21 cellular contexts compared by ENCODE assay signal in the genomic region with DNA sequence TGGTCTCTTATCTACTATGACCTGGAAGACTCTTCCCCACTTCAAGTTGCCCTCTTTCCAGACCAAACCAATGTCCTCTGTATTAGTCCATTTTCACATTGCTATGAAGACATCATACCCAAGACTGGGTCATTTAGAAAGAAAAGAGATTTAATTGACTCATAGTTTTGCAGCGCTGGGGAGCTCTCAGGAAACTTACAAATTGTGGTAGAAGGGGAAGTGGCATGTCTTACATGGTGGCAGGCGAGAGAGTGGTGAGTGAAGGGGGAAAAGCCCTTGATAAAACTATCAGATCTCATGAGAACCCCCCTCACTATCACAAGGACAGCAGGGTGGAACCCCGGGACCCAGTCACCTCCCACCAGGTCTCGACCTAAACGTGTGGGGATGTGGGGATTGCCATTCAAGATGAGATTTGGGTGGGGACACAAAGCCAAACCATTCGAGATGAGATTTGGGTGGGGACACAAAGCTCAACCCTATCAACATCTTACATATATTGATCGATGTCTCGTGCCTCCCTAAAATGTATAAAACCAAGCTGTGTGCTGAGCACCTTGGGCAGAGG. TPM values are rescaled to one million over a fixed set of nuclear protein-coding genes. Genes with fewer than 3 reads are reported as not detected.
DNase-seq lines count a peak whose midpoint lies in the region; ATAC-seq, FAIRE-seq and TF ChIP-seq lines count a peak whose summit lies in the region.
"Had no signal": no experiment of that assay in that cellular context is flagged by ENCODE, and none has a peak within 500 bp of the region (broad histone marks: within the 10 kb centered on the region; RNA-seq: fewer than 3 reads in every experiment).

No MANE protein-coding gene starts in this region.

- H3K9me3 ChIP-seq in GM12878 (replicated peaks; ENCODE audit: control insufficient read depth, insufficient read depth, low read length): peaks cover 6% of the 10 kb centered on the region; the same call in 2 of the 3 replicates
- H3K9me3 ChIP-seq in spleen: peaks cover 0 to 8% (median 2%) of the 10 kb centered on the region in 8 donors

- TF ChIP-seq RAD21 in GM12878 (IDR thresholded peaks at IDR 0.05; ENCODE audit: insufficient read depth, low read depth, low read length): no peak

- intact Hi-C loops in GM12878 (cut with micrococcal nuclease; ENCODE audit: unreplicated experiment): no loop called here
- intact Hi-C loops in spleen (cut with DNase I; ENCODE audit: low total_unique reads): no loop called here

- 38% methylated on average over 8 of the region's 8 CpGs for WGBS in GM12878 (ENCODE audit: insufficient coverage, insufficient replicate concordance, low lambda C conversion rate, missing lambda C conversion rate)
- 66 to 82% (median 72%) methylated on average over 8 of the region's 8 CpGs for WGBS in spleen, 5 donors

- H4K20me1 ChIP-seq in GM12878 (ENCODE audit: control insufficient read depth, insufficient read depth): no peaks in the 10 kb centered on the region

- no peak for ATAC-seq in GM12878
- no peak for ATAC-seq in GM18867 (IDR thresholded peaks at IDR 0.05; ENCODE audit: unreplicated experiment)
- ATAC-seq: HCT116, Panc1, SK-N-SH treated with all-trans-retinoic acid at 6 μM for 48 hours had no signal

- POLR2A ChIA-PET in GM12878 (lab: Charles Lee): no interaction called here

- CTCF ChIA-PET in GM12878 (lab: Yijun Ruan, JAX): no interaction called here

- H3K4me1 ChIP-seq in GM12878 (ENCODE audit: control insufficient read depth, insufficient read depth, low read length) (peaks cover 12% of the 10 kb centered on the region), spleen (peaks cover 0 to 30% (median 8%) of the 10 kb centered on the region in 6 donors)

- H3K9ac ChIP-seq in GM12878 (ENCODE audit: control insufficient read depth, insufficient read depth, low read length): no peak overlapping the region

- SMC1A ChIA-PET in GM12878 (lab: Charles Lee; ENCODE audit: uncharacterized antibody, unreplicated experiment): interaction anchor here (1.4 kb wide), 1 partner anchor 14 kb away, joined by 5 read pairs; no protein-coding TSS in a partner anchor

- TF ChIP-seq CTCF in GM12878 (IDR thresholded peaks at IDR 0.05 in 2 of 3, conservative IDR thresholded peaks at IDR 0.05 in 1 of 3; ENCODE audit: control insufficient read depth in 2 of 3, extremely low read depth in 1 of 3, insufficient read depth in 1 of 3, low read depth in 3 of 3, low read length in 3 of 3): no peak
- no peak for TF ChIP-seq CTCF in spleen (IDR thresholded peaks at IDR 0.05 in 8 of 11, conservative IDR thresholded peaks at IDR 0.05 in 3 of 11)

- no TSS peak for BruUV-seq in GM12878 (replicated peaks; lab: Mats Ljungman, UMichigan)

- no peak for FAIRE-seq in GM12878 (lab: Jason Lieb, UNC)

- no peak for TF ChIP-seq EP300 in GM12878 (IDR thresholded peaks at IDR 0.05; ENCODE audit: borderline replicate concordance in 1 of 2, control insufficient read depth in 1 of 2, low read depth in 2 of 2, low read length in 2 of 2)

- H3K27me3 ChIP-seq in GM12878 (replicated peaks in 1 of 2; ENCODE audit: control insufficient read depth in 2 of 2, insufficient read depth in 2 of 2, low read length in 1 of 2): no peaks in the 10 kb centered on the region
- peaks cover 0 to 5% (median 0%) of the 10 kb centered on the region in 7 donors for H3K27me3 ChIP-seq in spleen (replicated peaks in 1 of 7)

- no peak overlapping the region for H3K4me2 ChIP-seq in GM12878 (ENCODE audit: control insufficient read depth, insufficient read depth)

- H3K4me3 ChIP-seq in GM12878 (no peak overlapping the region), spleen (no peak overlapping the region)

- H3K79me2 ChIP-seq in GM12878 (ENCODE audit: control insufficient read depth, insufficient read depth, low read length): no peaks in the 10 kb centered on the region

- H2AFZ ChIP-seq in GM12878 (ENCODE audit: control insufficient read depth, low read depth, low read length): no peak overlapping the region

- RAD21 ChIA-PET in GM12878 (lab: Charles Lee; ENCODE audit: unreplicated experiment): no interaction called here

- TF ChIP-seq POLR2A in GM12878 (IDR thresholded peaks at IDR 0.05; ENCODE audit: low read depth, low read length): no peak
- TF ChIP-seq POLR2A in spleen (IDR thresholded peaks at IDR 0.05): no peak

- H3K36me3 ChIP-seq in GM12878 (ENCODE audit: control insufficient read depth in 2 of 2, insufficient read depth in 2 of 2, low read length in 1 of 2) (no peaks in the 10 kb centered on the region), spleen (no peaks in the 10 kb centered on the region)

- DNase-seq in NOMO-1 treated with DMSO at 0.1 percent for 48 hours (lab: John Stamatoyannopoulos, UW; ENCODE audit: unreplicated experiment) (peak; percentile 11), NOMO-1 treated with dmso at 0.1 percent for 144 hours (lab: John Stamatoyannopoulos, UW; ENCODE audit: unreplicated experiment) (no peak), MV-4-11 (lab: John Stamatoyannopoulos, UW) (peak; percentile 43), GM12878 (ENCODE audit: low read depth, low spot score) (no peak), spleen (peak; percentile 10), T1000 (lab: John Stamatoyannopoulos, UW) (no peak), RKO (ENCODE audit: low spot score) (no peak)
- DNase-seq: AML-193, DMS79 treated with DMSO at 0.1 percent for 48 hours, GOT3, NCI-H1048, NCI-H1436, NCI-H2029, NCI-H345, Right ventricle myocardium superior had no signal

- H3K27ac ChIP-seq in GM12878 (ENCODE audit: control insufficient read depth, insufficient read depth): no peak overlapping the region
- peak overlapping the region in 4 of 8 donors; percentile 39 to 54 (median 46) for H3K27ac ChIP-seq in spleen
- H3K27ac ChIP-seq: 22Rv1, C4-2B had no signal

- in situ Hi-C loops in GM12878 (cut with MboI): no loop called here

TF ChIP-seq in GM12878, 131 proteins besides CTCF, POLR2A, EP300 and RAD21:
- TF ChIP-seq ESRRA (IDR thresholded peaks at IDR 0.05; ENCODE audit: low read length) (no peak), SPI1 (IDR thresholded peaks at IDR 0.05; ENCODE audit: borderline replicate concordance, insufficient read depth, low read depth, low read length) (peak; percentile 44; the same call in 1 of the 2 replicates), RUNX3 (IDR thresholded peaks at IDR 0.05; ENCODE audit: low read length) (peak; percentile 16; the same call in 1 of the 2 replicates), CBX5 (IDR thresholded peaks at IDR 0.05; ENCODE audit: low read depth) (peak; percentile 58; the same call in 1 of the 2 replicates), EZH2 (IDR thresholded peaks at IDR 0.05; ENCODE audit: borderline replicate concordance, control insufficient read depth, low read depth, low read length) (no peak)
- TF ChIP-seq, protein P1, sequence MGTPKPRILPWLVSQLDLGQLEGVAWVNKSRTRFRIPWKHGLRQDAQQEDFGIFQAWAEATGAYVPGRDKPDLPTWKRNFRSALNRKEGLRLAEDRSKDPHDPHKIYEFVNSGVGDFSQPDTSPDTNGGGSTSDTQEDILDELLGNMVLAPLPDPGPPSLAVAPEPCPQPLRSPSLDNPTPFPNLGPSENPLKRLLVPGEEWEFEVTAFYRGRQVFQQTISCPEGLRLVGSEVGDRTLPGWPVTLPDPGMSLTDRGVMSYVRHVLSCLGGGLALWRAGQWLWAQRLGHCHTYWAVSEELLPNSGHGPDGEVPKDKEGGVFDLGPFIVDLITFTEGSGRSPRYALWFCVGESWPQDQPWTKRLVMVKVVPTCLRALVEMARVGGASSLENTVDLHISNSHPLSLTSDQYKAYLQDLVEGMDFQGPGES (IDR thresholded peaks at IDR 0.05): no peak
- TF ChIP-seq, protein P2, sequence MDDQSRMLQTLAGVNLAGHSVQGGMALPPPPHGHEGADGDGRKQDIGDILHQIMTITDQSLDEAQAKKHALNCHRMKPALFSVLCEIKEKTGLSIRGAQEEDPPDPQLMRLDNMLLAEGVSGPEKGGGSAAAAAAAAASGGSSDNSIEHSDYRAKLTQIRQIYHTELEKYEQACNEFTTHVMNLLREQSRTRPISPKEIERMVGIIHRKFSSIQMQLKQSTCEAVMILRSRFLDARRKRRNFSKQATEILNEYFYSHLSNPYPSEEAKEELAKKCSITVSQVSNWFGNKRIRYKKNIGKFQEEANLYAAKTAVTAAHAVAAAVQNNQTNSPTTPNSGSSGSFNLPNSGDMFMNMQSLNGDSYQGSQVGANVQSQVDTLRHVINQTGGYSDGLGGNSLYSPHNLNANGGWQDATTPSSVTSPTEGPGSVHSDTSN (IDR thresholded peaks at IDR 0.05; ENCODE audit: insufficient replicate concordance, low read depth, low read length): no peak
TF ChIP-seq in GM12878: peak in this region for 3.

RNA-seq across cellular contexts. Expression of a gene that starts 14.2 kb away (rescaled TPM):
- 212 and 233 TPM in 2 replicates for total RNA-seq in GM12878 (2013; cell fraction: nucleolus; rRNA removed)
- 46.9 and 47.8 TPM in 2 replicates for total RNA-seq in GM12878 (2014; rRNA removed)
- total RNA-seq in GM12878 (2014; rRNA removed; fragmentation: Illumina TruSeq; extraction: Trizol): 26.1 and 28.2 TPM in 2 replicates
- total RNA-seq in GM12878 (2021): 89.5 and 110 TPM in 2 replicates
- 17.3 TPM for polyA plus RNA-seq in GM12878 (2011; ENCODE audit: low read depth)
- polyA plus RNA-seq in GM12878 (2011; rRNA removed): 27.6 and 47.8 TPM in 2 replicates
- polyA plus RNA-seq in GM12878 (2011; cell fraction: cytosol; rRNA removed): 59.2 and 60.5 TPM in 2 replicates
- 80.2 and 83.8 TPM in 2 replicates for polyA plus RNA-seq in GM12878 (2011; cell fraction: nucleus; rRNA removed)
- polyA plus RNA-seq in GM12878 (2012): 36.8 and 49.6 TPM in 2 replicates
- 19.0 and 28.7 TPM in 2 replicates for polyA plus RNA-seq in GM12878 (2014; fragmentation: Illumina TruSeq; extraction: Trizol)
- polyA plus RNA-seq in GM12878 (2014; fragmentation: Nextera tagmentation; extraction: Ambion mirVana): 1 to 10 TPM; 1.2 to 3.7 TPM
- 50.0 and 53.6 TPM in 2 replicates for polyA plus RNA-seq in GM12878 (2014; rRNA removed)
- polyA plus RNA-seq in GM12878 (2016; fragmentation: Nextera tagmentation; extraction: Ambion mirVana): 10 to 100 TPM; 17.5 to 33.0 TPM
- polyA minus RNA-seq in GM12878 (2011; rRNA and poly(A)+ RNA removed): 62.2 and 76.5 TPM in 2 replicates
- 24.3 and 30.6 TPM in 2 replicates for polyA minus RNA-seq in GM12878 (2011; cell fraction: cytosol; rRNA and poly(A)+ RNA removed)
- 23.3 and 43.3 TPM in 2 replicates for polyA minus RNA-seq in GM12878 (2011; cell fraction: nucleus; rRNA and poly(A)+ RNA removed)
- 10 to 100 TPM; 50.8 to 92.0 (median 64.5) TPM for total RNA-seq in spleen
- polyA plus RNA-seq in spleen: 10 to 100 TPM in 1 of 3 donors, 1 to 10 TPM in 2; 6.9 to 20.7 (median 8.3) TPM

Comparison
In these comparisons a context has a peak if more than half of its experiments do, and no peak if none do; other contexts are left out.
1. DNase-seq: peak in NOMO-1 treated with DMSO at 0.1 percent for 48 hours (single experiment), MV-4-11 (single experiment) and spleen (single experiment); none in NOMO-1 treated with dmso at 0.1 percent for 144 hours (single experiment), GM12878 (single experiment), T1000 (single experiment) and RKO (single experiment).